8 cellular contexts compared by ENCODE assay signal in genomic region chr16:74666425-74667214, GRCh38. TPM values are rescaled to one million over a fixed set of nuclear protein-coding genes. Genes with fewer than 3 reads are reported as not detected.
DNase-seq lines count a peak whose midpoint lies in the region; TF ChIP-seq lines count a peak whose summit lies in the region.

TSS of gene RFWD3 (minus strand) at chr16:74666877. CDS start at chr16:74661449, 5,428 bp downstream.

- H3K9me3 ChIP-seq in H9 (ENCODE audit: control insufficient read depth, low read depth, low read length): no peaks in the 10 kb centered on the region
- no peaks in the 10 kb centered on the region for H3K9me3 ChIP-seq in MG63
- H3K9me3 ChIP-seq in neural cell (ENCODE audit: low read length): no peaks in the 10 kb centered on the region
- H3K9me3 ChIP-seq in stomach: no peaks in the 10 kb centered on the region

- no peaks in the 10 kb centered on the region for H3K79me1 ChIP-seq in H9 (ENCODE audit: insufficient read depth, low read depth, low read length, poor library complexity, severe bottlenecking)

- peak within 1 kb of the TSS; percentile 89 to 96 for H3K4me3 Mint-ChIP-seq in H9

- H2BK15ac ChIP-seq in H9 (ENCODE audit: low read depth, low read length): no peak within 1 kb of the TSS

- H4K8ac ChIP-seq in H9 (replicated peaks; ENCODE audit: insufficient read length, low read depth, low read length): no peak within 1 kb of the TSS

- DNase-seq in ELR (ENCODE audit: low read depth): peak; percentile 100
- peak; percentile 99 for DNase-seq in H9
- peak; percentile 96 for DNase-seq in MG63
- peak; percentile 99 for DNase-seq in SHP77 treated with DMSO at 0.1 percent for 48 hours (lab: John Stamatoyannopoulos, UW)
- peak; percentile 98 for DNase-seq in activated effector memory CD4-positive, alpha-beta T cell treated with anti-CD3 and anti-CD28 coated beads, Interleukin-2, amount 50 U/mL, for 16 hours
- DNase-seq in fibroblast of villous mesenchyme (ENCODE audit: low read depth): peak; percentile 99
- DNase-seq in stomach: peak; percentile 98

- no peak within 1 kb of the TSS for H2BK20ac ChIP-seq in H9 (ENCODE audit: low read depth, low read length, poor library complexity, severe bottlenecking)

- no peak within 1 kb of the TSS for H3K23ac ChIP-seq in H9 (ENCODE audit: insufficient read length, low read depth, low read length)

- H3K27me3 ChIP-seq in H9 (ENCODE audit: insufficient read depth, low read length): no peaks in the 10 kb centered on the region
- no peaks in the 10 kb centered on the region for H3K27me3 ChIP-seq in MG63
- no peaks in the 10 kb centered on the region for H3K27me3 ChIP-seq in neural cell (ENCODE audit: insufficient read depth, low read depth, low read length)
- no peaks in the 10 kb centered on the region for H3K27me3 ChIP-seq in stomach

- H3K27ac Mint-ChIP-seq in H9: peak within 1 kb of the TSS; percentile 78 to 98 (median 96); a peak in 6 of 7 replicates

- no peak for TF ChIP-seq RAD21 in neural cell (conservative IDR thresholded peaks at IDR 0.05)

- peaks cover 5 to 11% of the 10 kb centered on the region in 2 experiments; a peak in 3 of 5 replicates for H3K9me3 Mint-ChIP-seq in H9

- no CpG with 5 or more reads among the region's 63 CpGs for WGBS in H9 (ENCODE audit: extremely low coverage, insufficient read length, low lambda C conversion rate)
- 0% methylated on average over 39 to 63 of the region's 63 CpGs for WGBS in stomach, 5 donors

- intact Hi-C loops in stomach (cut with DNase I; ENCODE audit: low total_unique reads): no loop called here

- H3K9me2 ChIP-seq in neural cell (ENCODE audit: insufficient read depth, low read length): no peaks in the 10 kb centered on the region

- no peak within 1 kb of the TSS for H4K91ac ChIP-seq in H9 (ENCODE audit: insufficient read length, low read depth, low read length)

- H2BK5ac ChIP-seq in H9 (ENCODE audit: insufficient read length, low read length): peak within 1 kb of the TSS; percentile 12

- H3K4me2 ChIP-seq in H9 (ENCODE audit: insufficient read depth, insufficient read length, low read length): peak within 1 kb of the TSS; percentile 81
- H3K4me2 ChIP-seq in neural cell (ENCODE audit: low read length): peak within 1 kb of the TSS; percentile 86

- H3K4me3 ChIP-seq in MG63: peak within 1 kb of the TSS; percentile 92
- peak within 1 kb of the TSS; percentile 94 for H3K4me3 ChIP-seq in fibroblast of villous mesenchyme (ENCODE audit: low read depth, low read length)
- peak within 1 kb of the TSS; percentile 88 for H3K4me3 ChIP-seq in neural cell (ENCODE audit: low read length)
- peak within 1 kb of the TSS; percentile 89 to 98 (median 96) for H3K4me3 ChIP-seq in stomach

- H2AK5ac ChIP-seq in H9 (ENCODE audit: insufficient read length, low read length): no peak within 1 kb of the TSS

- no peak for TF ChIP-seq CTCF in H9 (conservative IDR thresholded peaks at IDR 0.05)
- no peak for TF ChIP-seq CTCF in fibroblast of villous mesenchyme (IDR thresholded peaks at IDR 0.05; ENCODE audit: insufficient read depth, low read depth, low read length)
- TF ChIP-seq CTCF in neural cell (IDR thresholded peaks at IDR 0.05; ENCODE audit: poor library complexity, severe bottlenecking): no peak
- no peak for TF ChIP-seq CTCF in stomach (IDR thresholded peaks at IDR 0.05)

- H2BK120ac ChIP-seq in H9 (ENCODE audit: low read depth, low read length, poor library complexity, severe bottlenecking): no peak within 1 kb of the TSS

- no peak within 1 kb of the TSS for H3K56ac ChIP-seq in H9 (ENCODE audit: insufficient read length, low read depth, low read length)

- H3K14ac ChIP-seq in H9 (ENCODE audit: insufficient read depth, low read length): peak within 1 kb of the TSS; percentile 97

- peak within 1 kb of the TSS; percentile 83 for H3K18ac ChIP-seq in H9 (ENCODE audit: insufficient read length, low read depth, low read length)

- peaks cover 12% of the 10 kb centered on the region for H3K23me2 ChIP-seq in H9 (ENCODE audit: insufficient read length, low read depth, low read length, poor library complexity, severe bottlenecking)

- no peak within 1 kb of the TSS for H4K5ac ChIP-seq in H9 (ENCODE audit: insufficient read length, low read depth, low read length)

- H3K4ac ChIP-seq in H9 (ENCODE audit: low read depth, low read length): peak within 1 kb of the TSS; percentile 51; the same call in 1 of the 2 replicates

- H3K36me3 ChIP-seq in MG63 (peaks cover 30% of the 10 kb centered on the region), neural cell (ENCODE audit: insufficient read depth, low read length) (no peaks in the 10 kb centered on the region), stomach (peaks cover 15 to 40% (median 30%) of the 10 kb centered on the region in 4 donors)

- TF ChIP-seq POLR2A in stomach (IDR thresholded peaks at IDR 0.05): peak in 1 of 4 donors; percentile 22

- H3K9ac ChIP-seq in H9 (ENCODE audit: extremely low read depth, insufficient read length, low read length) (peak within 1 kb of the TSS; percentile 96), neural cell (ENCODE audit: low read length) (peak within 1 kb of the TSS; percentile 68)

- H2BK12ac ChIP-seq in H9 (ENCODE audit: insufficient read length, low read depth, low read length): no peak within 1 kb of the TSS

- H4K20me1 ChIP-seq in H9 (ENCODE audit: control insufficient read depth, insufficient read depth, insufficient read length) (no peaks in the 10 kb centered on the region), neural cell (ENCODE audit: insufficient read depth) (no peaks in the 10 kb centered on the region)

- no peaks in the 10 kb centered on the region for H3F3A ChIP-seq in neural cell (ENCODE audit: insufficient read depth, low read length, poor library complexity, severe bottlenecking)

- peaks cover 2% of the 10 kb centered on the region for H3K27me3 Mint-ChIP-seq in H9 (ENCODE audit: low read depth)

- H2AFZ ChIP-seq in H9 (ENCODE audit: low read length) (peak within 1 kb of the TSS; percentile 93), neural cell (ENCODE audit: low read depth, low read length) (peak within 1 kb of the TSS; percentile 79)

- TF ChIP-seq EP300 in neural cell (conservative IDR thresholded peaks at IDR 0.05; ENCODE audit: poor library complexity, severe bottlenecking) (no peak), stomach (IDR thresholded peaks at IDR 0.05) (no peak)

- H3K79me2 ChIP-seq in H9 (ENCODE audit: insufficient read depth, low read length) (peaks cover 16% of the 10 kb centered on the region; the same call in 1 of the 2 replicates), neural cell (replicated peaks; ENCODE audit: insufficient read depth, low read length) (peaks cover 16% of the 10 kb centered on the region)

- H3K4me1 ChIP-seq in H9 (ENCODE audit: insufficient read depth, low read length): no peaks in the 10 kb centered on the region; the same call in 1 of the 2 replicates
- peaks cover 7 to 31% (median 23%) of the 10 kb centered on the region in 4 donors for H3K4me1 ChIP-seq in stomach

- peak within 1 kb of the TSS; percentile 20 for H3K27ac ChIP-seq in H9 (ENCODE audit: insufficient read length, low read depth, low read length)
- peak within 1 kb of the TSS; percentile 24 for H3K27ac ChIP-seq in neural cell (ENCODE audit: low read length)
- peak within 1 kb of the TSS; percentile 81 to 91 (median 85) for H3K27ac ChIP-seq in stomach

- H3T11ph ChIP-seq in H9 (ENCODE audit: low read length): peak within 1 kb of the TSS; percentile 78

- peaks cover 28 to 47% (median 44%) of the 10 kb centered on the region in 3 experiments for H3K36me3 Mint-ChIP-seq in H9 (ENCODE audit: insufficient read depth in 1 of 3, low read depth in 3 of 3)

- H3K4me1 Mint-ChIP-seq in H9: peaks cover 12 to 21% of the 10 kb centered on the region in 2 experiments

TF ChIP-seq in neural cell, 6 proteins besides CTCF, POLR2A, EP300 and RAD21:
- TF ChIP-seq REST (IDR thresholded peaks at IDR 0.05; ENCODE audit: borderline replicate concordance): peak; percentile 70
- TF ChIP-seq POLR2AphosphoS5 (IDR thresholded peaks at IDR 0.05): peak; percentile 64
- peak; percentile 98 for TF ChIP-seq MXI1 (conservative IDR thresholded peaks at IDR 0.05; ENCODE audit: poor library complexity, severe bottlenecking)
- no peak for TF ChIP-seq SMC3 (conservative IDR thresholded peaks at IDR 0.05; ENCODE audit: poor library complexity)
- TF ChIP-seq TAF1 (IDR thresholded peaks at IDR 0.05; ENCODE audit: low read depth): peak; percentile 60
TF ChIP-seq in neural cell: peak in this region for 4.

RNA-seq across cellular contexts. Expression of gene RFWD3, which starts in this region (rescaled TPM):
- total RNA-seq in H9 (2021): 114 and 120 TPM in 2 replicates
- 17.4 and 20.2 TPM in 2 replicates for total RNA-seq in MG63 (2014; rRNA removed; shearing (Covaris generic); ENCODE audit: low replicate concordance)
- total RNA-seq in fibroblast of villous mesenchyme: 20.3 and 30.7 TPM in 2 replicates
- 10.7 and 15.5 TPM in 2 replicates for polyA plus RNA-seq in neural cell
- 21.1 and 24.1 TPM in 2 replicates for polyA minus RNA-seq in neural cell
- total RNA-seq in stomach: 10 to 100 TPM; 11.0 to 65.6 (median 16.3) TPM
- 1 to 10 TPM; 4.1 to 6.7 (median 4.5) TPM for polyA plus RNA-seq in stomach

Comparison
In these comparisons a context has a peak if more than half of its experiments do, and no peak if none do; other contexts are left out.
1. Peak in every context shown above with its lines: DNase-seq, H3K4me3 ChIP-seq and H3K27ac ChIP-seq.
2. H3K27ac ChIP-seq: peak in every context shown above with its lines; median percentile 85 in stomach; 24 in neural cell; 20 in H9.